15 cellular contexts compared by ENCODE assay signal in genomic region chr7:46247622-46248181, GRCh38.
DNase-seq lines count a peak whose midpoint lies in the region; ATAC-seq and TF ChIP-seq lines count a peak whose summit lies in the region.
"Had no signal": no experiment of that assay in that cellular context is flagged by ENCODE, and none has a peak within 500 bp of the region (broad histone marks: within the 10 kb centered on the region; RNA-seq: fewer than 3 reads in every experiment).

No MANE protein-coding gene starts in this region.

- no peak overlapping the region for H3K4me3 Mint-ChIP-seq in chondrocyte (ENCODE audit: unreplicated experiment)
- H3K4me3 Mint-ChIP-seq in osteocyte (ENCODE audit: unreplicated experiment), result no peak overlapping the region
- H3K4me3 Mint-ChIP-seq in effector memory CD8-positive, alpha-beta T cell, result no peak overlapping the region
- H3K4me3 Mint-ChIP-seq in T-helper 17 cell, result no peak overlapping the region
- H3K4me3 Mint-ChIP-seq: CD4-positive, CD25-positive, alpha-beta regulatory T cell; GM23338 had no signal

- H3K4me3 ChIP-seq in AG09309 (ENCODE audit: control insufficient read depth, low read depth, low read length), result no peak overlapping the region
- H3K4me3 ChIP-seq: BLaER1 treated with 17β-estradiol and CSF1 and Interleukin-3, amounts not matched to agents 10 nM and 100 nM; GM12878; GM23338 had no signal

- no peak for ATAC-seq in effector memory CD8-positive, alpha-beta T cell (replicated peaks)
- no peak for ATAC-seq in GM21723 (IDR thresholded peaks at IDR 0.05; ENCODE audit: unreplicated experiment)
- no peak for ATAC-seq in T-helper 17 cell
- no peak for ATAC-seq in stimulated activated naive CD8-positive, alpha-beta T cell treated with anti-CD3 and anti-CD28 coated beads, Interleukin-15, Interleukin-2, amounts not matched to agents 100 U/mL and 50 U/mL, for 24 hours
- ATAC-seq: GM12878, GM23338 had no signal

- H3K27ac Mint-ChIP-seq in chondrocyte (ENCODE audit: unreplicated experiment), result peak overlapping the region; percentile 75
- H3K27ac Mint-ChIP-seq in osteocyte (ENCODE audit: unreplicated experiment), result peak overlapping the region; percentile 78
- no peak overlapping the region for H3K27ac Mint-ChIP-seq in effector memory CD8-positive, alpha-beta T cell
- no peak overlapping the region for H3K27ac Mint-ChIP-seq in T-helper 17 cell
- H3K27ac Mint-ChIP-seq: CD4-positive, CD25-positive, alpha-beta regulatory T cell; GM23338 had no signal

- H3K4me1 Mint-ChIP-seq in chondrocyte (ENCODE audit: low read depth), result peaks cover 41% of the 10 kb centered on the region
- peaks cover 33% of the 10 kb centered on the region for H3K4me1 Mint-ChIP-seq in osteocyte (ENCODE audit: unreplicated experiment)
- H3K4me1 Mint-ChIP-seq in effector memory CD8-positive, alpha-beta T cell (ENCODE audit: low read depth in 2 of 2), result no peaks in the 10 kb centered on the region
- no peaks in the 10 kb centered on the region for H3K4me1 Mint-ChIP-seq in T-helper 17 cell
- H3K4me1 Mint-ChIP-seq: CD4-positive, CD25-positive, alpha-beta regulatory T cell had no signal

- H3K9me3 ChIP-seq in T-helper 17 cell (ENCODE audit: control insufficient read depth, low read length, poor library complexity, severe bottlenecking), result no peaks in the 10 kb centered on the region
- H3K9me3 ChIP-seq: BLaER1 treated with 17β-estradiol and CSF1 and Interleukin-3, amounts not matched to agents 10 nM and 100 nM had no signal

- no peaks in the 10 kb centered on the region for H3K27me3 Mint-ChIP-seq in chondrocyte (ENCODE audit: low read depth)
- no peaks in the 10 kb centered on the region for H3K27me3 Mint-ChIP-seq in osteocyte (ENCODE audit: unreplicated experiment)
- H3K27me3 Mint-ChIP-seq in effector memory CD8-positive, alpha-beta T cell, result no peaks in the 10 kb centered on the region
- H3K27me3 Mint-ChIP-seq in T-helper 17 cell, result no peaks in the 10 kb centered on the region
- H3K27me3 Mint-ChIP-seq: CD4-positive, CD25-positive, alpha-beta regulatory T cell had no signal

- TF ChIP-seq CTCF in AG09309 (IDR thresholded peaks at IDR 0.05; ENCODE audit: control insufficient read depth, insufficient read depth, low read depth, low read length, missing control alignments) (no peak), chondrocyte (IDR thresholded peaks at IDR 0.05) (no peak), osteocyte (IDR thresholded peaks at IDR 0.05) (no peak)

- H3K9me3 Mint-ChIP-seq in chondrocyte (ENCODE audit: low read depth), result peaks cover 16% of the 10 kb centered on the region
- H3K9me3 Mint-ChIP-seq in osteocyte (ENCODE audit: unreplicated experiment), result peaks cover 14% of the 10 kb centered on the region
- peaks cover 5 to 7% of the 10 kb centered on the region in 2 donors for H3K9me3 Mint-ChIP-seq in effector memory CD8-positive, alpha-beta T cell

- DNase-seq in AG09309 (ENCODE audit: low read depth) (peak; percentile 31), GM04504 (ENCODE audit: low read depth) (peak; percentile 19), chondrocyte (ENCODE audit: low spot score) (no peak), osteocyte (ENCODE audit: extremely low spot score, unreplicated experiment) (no peak), T-helper 17 cell (no peak)
- no peak for DNase-seq in effector memory CD8-positive, alpha-beta T cell
- no peak for DNase-seq in stimulated activated naive CD8-positive, alpha-beta T cell treated with anti-CD3 and anti-CD28 coated beads, Interleukin-15, Interleukin-2, amounts not matched to agents 100 U/mL and 50 U/mL, for 24 hours
- DNase-seq: ACHN; CD4-positive, CD25-positive, alpha-beta regulatory T cell; DMS53; H7 had no signal

- peaks cover 6% of the 10 kb centered on the region for H3K36me3 Mint-ChIP-seq in chondrocyte (ENCODE audit: low read depth)
- peaks cover 6% of the 10 kb centered on the region for H3K36me3 Mint-ChIP-seq in osteocyte (ENCODE audit: unreplicated experiment)
- no peaks in the 10 kb centered on the region for H3K36me3 Mint-ChIP-seq in effector memory CD8-positive, alpha-beta T cell (ENCODE audit: insufficient read depth)
- no peaks in the 10 kb centered on the region for H3K36me3 Mint-ChIP-seq in T-helper 17 cell (ENCODE audit: low read depth)
- H3K36me3 Mint-ChIP-seq: CD4-positive, CD25-positive, alpha-beta regulatory T cell had no signal

Comparison
In these comparisons a context has a peak if more than half of its experiments do, and no peak if none do; other contexts are left out.
1. DNase-seq: peak in AG09309 (single experiment) and GM04504 (single experiment); none in chondrocyte (single experiment), osteocyte (single experiment), effector memory CD8-positive, alpha-beta T cell (0 of 3), T-helper 17 cell (0 of 3) and stimulated activated naive CD8-positive, alpha-beta T cell treated with anti-CD3 and anti-CD28 coated beads, Interleukin-15, Interleukin-2, amounts not matched to agents 100 U/mL and 50 U/mL, for 24 hours (single experiment).
2. H3K27ac Mint-ChIP-seq: peak in chondrocyte (single experiment) and osteocyte (single experiment); none in effector memory CD8-positive, alpha-beta T cell (0 of 2) and T-helper 17 cell (single experiment).